Comparison of ENCODE assay signal across 1 cellular context in the genomic region with DNA sequence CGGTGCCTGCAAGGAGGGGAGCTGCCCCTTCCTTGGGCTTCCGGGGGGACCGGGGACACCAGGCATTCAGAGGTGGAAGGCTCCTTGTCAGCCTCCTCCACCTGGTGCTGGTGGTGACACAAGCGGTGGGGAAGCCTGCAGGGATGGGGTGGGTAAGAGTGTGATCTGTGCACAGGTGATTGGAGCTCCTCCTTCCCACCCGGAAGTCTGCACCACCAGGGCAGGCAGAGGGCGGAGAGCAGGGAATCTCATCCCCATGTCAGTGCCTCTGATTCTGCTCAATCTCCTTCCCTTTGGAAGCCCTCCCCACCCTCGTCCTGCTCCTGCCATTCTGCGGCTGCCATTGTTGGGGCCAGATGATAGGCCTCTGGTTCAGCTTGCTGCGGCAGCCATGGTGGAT.
TF ChIP-seq lines count a peak whose summit lies in the region.

No MANE protein-coding gene starts in this region.

TF ChIP-seq in A549, 52 proteins besides CTCF, POLR2A, EP300 and RAD21 (continued from another document):
- TF ChIP-seq EHF (CRISPR knock-in tag; IDR thresholded peaks at IDR 0.05) = no peak
